In the genomic region with DNA sequence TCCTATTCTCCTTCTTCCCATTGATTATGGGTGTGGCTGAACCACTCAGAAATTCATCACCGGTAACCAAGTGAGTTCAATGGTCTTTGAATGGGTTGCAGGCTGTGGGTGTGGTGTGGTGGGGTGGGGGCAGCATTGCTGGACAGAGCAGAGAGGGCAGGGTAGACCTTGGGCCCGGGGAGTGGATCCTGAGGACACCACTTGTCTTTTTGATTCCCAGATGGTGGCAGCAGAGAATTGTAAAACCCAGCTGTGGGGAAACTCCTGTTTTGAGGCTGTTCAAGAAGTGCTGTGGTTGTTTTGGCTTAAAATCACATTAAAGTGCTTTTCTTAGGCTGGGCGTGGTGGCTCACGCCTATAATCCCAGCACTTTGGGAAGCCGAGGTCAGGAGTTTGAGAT, we compare ENCODE assay signal across 9 cellular contexts. TPM values are rescaled to one million over a fixed set of nuclear protein-coding genes. Genes with fewer than 3 reads are reported as not detected.
A peak's percentile ranks its signal among the peaks of the same experiment; 100 is the strongest.
DNase-seq lines count a peak whose midpoint lies in the region; FAIRE-seq and TF ChIP-seq lines count a peak whose summit lies in the region.
"Had no signal": no experiment of that assay in that cellular context is flagged by ENCODE, and none has a peak within 500 bp of the region (broad histone marks: within the 10 kb centered on the region; RNA-seq: fewer than 3 reads in every experiment).

No MANE protein-coding gene starts in this region.

- no peak for FAIRE-seq in H54 (lab: Jason Lieb, UNC)

- DNase-seq in COLO829 (ENCODE audit: low spot score) (peak; percentile 6), HFFc6 (peak; percentile 52), adipocyte (ENCODE audit: low read depth) (peak; percentile 80), islet precursor cell (peak; percentile 70), GF-D8 (lab: John Stamatoyannopoulos, UW) (no peak), posterior vena cava (ENCODE audit: low spot score) (no peak), H54 (ENCODE audit: insufficient read length, low spot score) (no peak), NK-92 (lab: John Stamatoyannopoulos, UW; ENCODE audit: unreplicated experiment) (no peak)

- intact Hi-C loops in posterior vena cava (cut with DNase I): no loop called here

- no peak overlapping the region for H3K4me3 ChIP-seq in adipocyte (ENCODE audit: low read length)

- H3K27me3 ChIP-seq in adipocyte (replicated peaks; ENCODE audit: control insufficient read depth, insufficient read depth, low read length): no peaks in the 10 kb centered on the region

- H3K36me3 ChIP-seq in adipocyte (ENCODE audit: control insufficient read depth, insufficient read depth, low read length, severe bottlenecking): no peaks in the 10 kb centered on the region

- no peaks in the 10 kb centered on the region for H3K9me3 Mint-ChIP-seq in HFFc6

- H3K36me3 Mint-ChIP-seq in HFFc6 (ENCODE audit: low read depth): no peaks in the 10 kb centered on the region

- TF ChIP-seq POLR2A in H54 (IDR thresholded peaks at IDR 0.05; ENCODE audit: low read depth, low read length): no peak

- H3K4me3 Mint-ChIP-seq in HFFc6: no peak overlapping the region

- peaks cover 7% of the 10 kb centered on the region; the same call in 1 of the 2 replicates for H3K4me1 Mint-ChIP-seq in HFFc6 (ENCODE audit: low read depth)

- no peaks in the 10 kb centered on the region for H3K4me1 ChIP-seq in adipocyte (ENCODE audit: control insufficient read depth, insufficient read depth, low read length)

- H3K9ac ChIP-seq in adipocyte (ENCODE audit: low read length): no peak overlapping the region
- H3K9ac ChIP-seq: KMS-11 had no signal

- H3K27ac Mint-ChIP-seq in HFFc6: no peak overlapping the region

- H3K9me3 ChIP-seq in adipocyte (ENCODE audit: control insufficient read depth, low read length): no peaks in the 10 kb centered on the region

- peaks cover 2% of the 10 kb centered on the region; the same call in 1 of the 2 replicates for H3K27me3 Mint-ChIP-seq in HFFc6 (ENCODE audit: insufficient read depth)

- TF ChIP-seq CTCF in HFFc6 (IDR thresholded peaks at IDR 0.05): peak; percentile 63

RNA-seq across cellular contexts. Expression of gene RGCC, which starts 45.8 kb away (rescaled TPM):
- total RNA-seq in HFFc6 (2021; fragmentation: NEBNext Ultra II Directional; extraction: Animal tissue kit (Norgen Biotek cat#: 25700)): under 1 TPM in 1 of 6 experiments, not detected in 5; 0.43 TPM
- total RNA-seq in posterior vena cava: 10 to 100 TPM; 29.6 to 68.3 TPM

Comparison
In these comparisons a context has a peak if more than half of its experiments do, and no peak if none do; other contexts are left out.
1. DNase-seq: peak in COLO829 (single experiment), HFFc6 (single experiment), adipocyte (single experiment) and islet precursor cell (single experiment); none in GF-D8 (single experiment), posterior vena cava (single experiment), H54 (single experiment) and NK-92 (single experiment).
2. RNA of gene RGCC, which starts 45.8 kb away (total RNA-seq): 29.6 to 68.3 TPM in posterior vena cava; 0.43 TPM in HFFc6; every median in the first group is over 10 times any median in the second.